17 cellular contexts compared by ENCODE assay signal in genomic region chr16:84925773-84926372, GRCh38.
"Had no signal": no experiment of that assay in that cellular context is flagged by ENCODE, and none has a peak within 500 bp of the region (broad histone marks: within the 10 kb centered on the region; RNA-seq: fewer than 3 reads in every experiment).

No MANE protein-coding gene starts in this region.

- H3K36me3 ChIP-seq: breast epithelium, colonic mucosa, esophagus squamous epithelium, transverse colon had no signal

- H3K4me3 Mint-ChIP-seq: activated naive CD8-positive, alpha-beta T cell treated with anti-CD3 and anti-CD28 coated beads for 36 hours; activated T-cell treated with anti-CD3 and anti-CD28 coated beads, Interleukin-2, amount 50 U/mL, for 4 hours; effector memory CD8-positive, alpha-beta T cell; mesothelial cell of epicardium; naive thymus-derived CD8-positive, alpha-beta T cell; stimulated activated naive CD8-positive, alpha-beta T cell treated with anti-CD3 and anti-CD28 coated beads, Interleukin-15, amount 100 ng/mL, for 72 hours; T-helper 1 cell treated with Interleukin-12 subunit alpha and Interleukin-12 subunit beta and Interleukin-4 antibody, amounts not matched to agents 30 μg/mL and 1 μg/mL, for 36 hours had no signal

- FAIRE-seq: kidney had no signal

- H3K9me3 Mint-ChIP-seq: activated naive CD8-positive, alpha-beta T cell treated with anti-CD3 and anti-CD28 coated beads for 36 hours; activated T-cell treated with anti-CD3 and anti-CD28 coated beads, Interleukin-2, amount 50 U/mL, for 4 hours; effector memory CD8-positive, alpha-beta T cell; mesothelial cell of epicardium; naive thymus-derived CD8-positive, alpha-beta T cell; T-helper 1 cell treated with Interleukin-12 subunit alpha and Interleukin-12 subunit beta and Interleukin-4 antibody, amounts not matched to agents 30 μg/mL and 1 μg/mL, for 36 hours had no signal

- H3K27me3 ChIP-seq: breast epithelium, colonic mucosa, dorsolateral prefrontal cortex, esophagus squamous epithelium, transverse colon had no signal

- H3K27me3 Mint-ChIP-seq: activated naive CD8-positive, alpha-beta T cell treated with anti-CD3 and anti-CD28 coated beads for 36 hours; stimulated activated naive CD8-positive, alpha-beta T cell treated with anti-CD3 and anti-CD28 coated beads, Interleukin-15, amount 100 ng/mL, for 72 hours had no signal

- H3K4me1 Mint-ChIP-seq: stimulated activated naive CD8-positive, alpha-beta T cell treated with anti-CD3 and anti-CD28 coated beads, Interleukin-15, amount 100 ng/mL, for 72 hours had no signal

- H3K9me3 ChIP-seq: breast epithelium, colonic mucosa, esophagus squamous epithelium, transverse colon had no signal

- DNase-seq: amniotic stem cell, esophagus squamous epithelium, kidney, retina, T1000 had no signal

- H3K4me3 ChIP-seq: breast epithelium, colonic mucosa, dorsolateral prefrontal cortex, esophagus squamous epithelium, lung, transverse colon had no signal

- H3K27ac ChIP-seq: breast epithelium, colonic mucosa, dorsolateral prefrontal cortex, transverse colon had no signal

- H3K36me3 Mint-ChIP-seq: activated naive CD8-positive, alpha-beta T cell treated with anti-CD3 and anti-CD28 coated beads for 36 hours; mesothelial cell of epicardium; naive thymus-derived CD8-positive, alpha-beta T cell had no signal

- H3K27ac Mint-ChIP-seq: activated naive CD8-positive, alpha-beta T cell treated with anti-CD3 and anti-CD28 coated beads for 36 hours; effector memory CD8-positive, alpha-beta T cell; mesothelial cell of epicardium; naive thymus-derived CD8-positive, alpha-beta T cell; stimulated activated naive CD8-positive, alpha-beta T cell treated with anti-CD3 and anti-CD28 coated beads, Interleukin-15, amount 100 ng/mL, for 72 hours; T-helper 1 cell treated with Interleukin-12 subunit alpha and Interleukin-12 subunit beta and Interleukin-4 antibody, amounts not matched to agents 30 μg/mL and 1 μg/mL, for 36 hours had no signal
